17 cellular contexts compared by ENCODE assay signal in genomic region chr4:38241541-38241940, GRCh38.
"Had no signal": no experiment of that assay in that cellular context is flagged by ENCODE, and none has a peak within 500 bp of the region (broad histone marks: within the 10 kb centered on the region; RNA-seq: fewer than 3 reads in every experiment).

No MANE protein-coding gene starts in this region.

- H3K4me1 ChIP-seq: psoas muscle had no signal

- H3K4me1 Mint-ChIP-seq: activated naive CD8-positive, alpha-beta T cell treated with anti-CD3 and anti-CD28 coated beads, Interleukin-2, amount 50 U/mL, for 24 hours; nephron had no signal

- H3K27ac ChIP-seq: ascending aorta, cardiac muscle cell, dorsolateral prefrontal cortex, psoas muscle, upper lobe of left lung, WERI-Rb-1 had no signal

- H3K27me3 ChIP-seq: ascending aorta, cardiac muscle cell, dorsolateral prefrontal cortex, upper lobe of left lung had no signal

- H3K36me3 ChIP-seq: ascending aorta, cardiac muscle cell, upper lobe of left lung, WERI-Rb-1 had no signal

- H3K9me3 ChIP-seq: ascending aorta, psoas muscle, upper lobe of left lung had no signal

- H3K27me3 Mint-ChIP-seq: activated T-helper 17 cell treated with anti-CD3 and anti-CD28 coated beads, Interleukin-2, amount 50 U/mL, for 72 hours; stimulated activated naive CD8-positive, alpha-beta T cell treated with anti-CD3 and anti-CD28 coated beads, Interleukin-15, amount 100 ng/mL, for 72 hours had no signal

- H3K4me3 Mint-ChIP-seq: activated naive CD4-positive, alpha-beta T cell treated with anti-CD3 and anti-CD28 coated beads for 36 hours; activated naive CD8-positive, alpha-beta T cell treated with anti-CD3 and anti-CD28 coated beads, Interleukin-2, amount 50 U/mL, for 24 hours; activated T-helper 17 cell treated with anti-CD3 and anti-CD28 coated beads, Interleukin-2, amount 50 U/mL, for 72 hours; endodermal cell; nephron; stimulated activated naive CD8-positive, alpha-beta T cell treated with anti-CD3 and anti-CD28 coated beads, Interleukin-15, amount 100 ng/mL, for 72 hours; T-helper 1 cell treated with Interleukin-12 subunit alpha and Interleukin-12 subunit beta and Interleukin-4 antibody, amounts not matched to agents 30 μg/mL and 1 μg/mL, for 36 hours had no signal

- DNase-seq: activated CD4-positive, alpha-beta T cell treated with anti-CD3 and anti-CD28 coated beads, Interleukin-2, amount 50 U/mL, for 48 hours; activated naive CD4-positive, alpha-beta T cell treated with anti-CD3 and anti-CD28 coated beads for 36 hours; activated naive CD8-positive, alpha-beta T cell treated with anti-CD3 and anti-CD28 coated beads, Interleukin-2, amount 50 U/mL, for 24 hours; dorsolateral prefrontal cortex; endodermal cell; foreskin melanocyte; nucleus accumbens; psoas muscle; stimulated activated naive CD8-positive, alpha-beta T cell treated with anti-CD3 and anti-CD28 coated beads, Interleukin-15, amount 100 ng/mL, for 72 hours; upper lobe of left lung; WERI-Rb-1 had no signal

- H3K4me3 ChIP-seq: ascending aorta, cardiac muscle cell, dorsolateral prefrontal cortex, psoas muscle, upper lobe of left lung had no signal

- H3K27ac Mint-ChIP-seq: activated naive CD4-positive, alpha-beta T cell treated with anti-CD3 and anti-CD28 coated beads for 36 hours; activated naive CD8-positive, alpha-beta T cell treated with anti-CD3 and anti-CD28 coated beads, Interleukin-2, amount 50 U/mL, for 24 hours; activated T-helper 17 cell treated with anti-CD3 and anti-CD28 coated beads, Interleukin-2, amount 50 U/mL, for 72 hours; endodermal cell; nephron; stimulated activated naive CD8-positive, alpha-beta T cell treated with anti-CD3 and anti-CD28 coated beads, Interleukin-15, amount 100 ng/mL, for 72 hours; T-helper 1 cell treated with Interleukin-12 subunit alpha and Interleukin-12 subunit beta and Interleukin-4 antibody, amounts not matched to agents 30 μg/mL and 1 μg/mL, for 36 hours had no signal

- ATAC-seq: activated naive CD8-positive, alpha-beta T cell treated with anti-CD3 and anti-CD28 coated beads, Interleukin-2, amount 50 U/mL, for 24 hours; activated T-helper 17 cell treated with anti-CD3 and anti-CD28 coated beads, Interleukin-2, amount 50 U/mL, for 72 hours; psoas muscle; sciatic nerve; stimulated activated naive CD8-positive, alpha-beta T cell treated with anti-CD3 and anti-CD28 coated beads, Interleukin-15, amount 100 ng/mL, for 72 hours had no signal

- H3K9me3 Mint-ChIP-seq: activated naive CD4-positive, alpha-beta T cell treated with anti-CD3 and anti-CD28 coated beads for 36 hours; activated naive CD8-positive, alpha-beta T cell treated with anti-CD3 and anti-CD28 coated beads, Interleukin-2, amount 50 U/mL, for 24 hours; activated T-helper 17 cell treated with anti-CD3 and anti-CD28 coated beads, Interleukin-2, amount 50 U/mL, for 72 hours; endodermal cell; T-helper 1 cell treated with Interleukin-12 subunit alpha and Interleukin-12 subunit beta and Interleukin-4 antibody, amounts not matched to agents 30 μg/mL and 1 μg/mL, for 36 hours had no signal
